9 cellular contexts compared by ENCODE assay signal in the genomic region with DNA sequence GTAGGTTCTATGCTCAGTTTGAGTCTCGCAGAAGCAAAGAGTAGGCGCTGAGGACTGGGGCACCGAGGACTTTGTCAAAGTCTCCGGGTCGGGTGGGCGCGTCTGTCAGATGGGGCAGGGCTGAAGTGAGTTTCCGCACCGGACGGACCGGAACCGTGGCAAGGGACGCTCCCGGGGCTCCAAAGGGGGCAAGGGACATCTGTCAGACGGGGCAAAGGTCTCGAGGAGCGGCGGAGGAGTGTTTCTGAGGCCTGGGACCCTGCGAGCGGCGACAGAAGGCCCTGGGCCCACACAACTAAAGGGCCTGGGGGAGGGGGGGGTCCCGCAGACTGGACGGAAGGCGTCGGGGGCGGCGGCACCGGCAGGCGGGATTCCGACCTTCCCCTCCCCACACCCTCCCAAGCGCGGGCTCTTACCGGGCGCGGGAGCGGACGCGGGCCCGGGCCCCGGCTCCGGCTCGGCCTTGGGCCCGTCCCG. TPM values are rescaled to one million over a fixed set of nuclear protein-coding genes. Genes with fewer than 3 reads are reported as not detected.
DNase-seq lines count a peak whose midpoint lies in the region; ATAC-seq, FAIRE-seq and TF ChIP-seq lines count a peak whose summit lies in the region.
"Had no signal": no experiment of that assay in that cellular context is flagged by ENCODE, and none has a peak within 500 bp of the region (broad histone marks: within the 10 kb centered on the region; RNA-seq: fewer than 3 reads in every experiment).

No MANE protein-coding gene starts in this region.

- peak overlapping the region; percentile 74 for H3K4me2 ChIP-seq in endothelial cell of umbilical vein (ENCODE audit: insufficient read depth, low read length)

- intact Hi-C loops in Right ventricle myocardium superior (cut with DNase I): no loop called here
- intact Hi-C loops in endothelial cell of umbilical vein (cut with micrococcal nuclease): loop anchor here (1.0 kb wide), 2 partner anchors 13 to 124 kb away; no protein-coding TSS in a partner anchor

- H3K36me3 ChIP-seq in cardiac muscle cell (peaks cover 5% of the 10 kb centered on the region), SJCRH30 (peaks cover 12% of the 10 kb centered on the region), endothelial cell of umbilical vein (ENCODE audit: control insufficient read depth in 2 of 2, extremely low read depth in 1 of 2, insufficient read depth in 2 of 2, low read length in 2 of 2) (peaks cover 4 to 16% of the 10 kb centered on the region in 2 experiments), neutrophil (peaks cover 60% of the 10 kb centered on the region)

- H3K9me3 ChIP-seq in cardiac muscle cell (ENCODE audit: low read depth) (no peaks in the 10 kb centered on the region), SJCRH30 (replicated peaks) (no peaks in the 10 kb centered on the region), endothelial cell of umbilical vein (replicated peaks; ENCODE audit: control insufficient read depth, insufficient read depth, low read length) (no peaks in the 10 kb centered on the region), neutrophil (no peaks in the 10 kb centered on the region)

- H3K27me3 ChIP-seq in cardiac muscle cell (no peaks in the 10 kb centered on the region), SJCRH30 (no peaks in the 10 kb centered on the region), endothelial cell of umbilical vein (ENCODE audit: control insufficient read depth in 2 of 2, insufficient read depth in 2 of 2, low read length in 2 of 2) (no peaks in the 10 kb centered on the region), neutrophil (no peaks in the 10 kb centered on the region)

- CTCF ChIA-PET in endothelial cell of umbilical vein (lab: Charles Lee): interaction anchor here (1.0 to 3.6 kb wide), 5 partner anchors 13 to 124 kb away, joined by 3 to 24 read pairs (median 5); a partner anchor contains a TSS

- H3K27ac ChIP-seq in cardiac muscle cell: peak overlapping the region; percentile 92
- peak overlapping the region; percentile 72 for H3K27ac ChIP-seq in SJCRH30
- H3K27ac ChIP-seq in endothelial cell of umbilical vein (ENCODE audit: insufficient read depth, low read depth, low read length): peak overlapping the region; percentile 15
- H3K27ac ChIP-seq in neutrophil: peak overlapping the region; percentile 27

- peaks cover 46% of the 10 kb centered on the region for H3K79me2 ChIP-seq in endothelial cell of umbilical vein (ENCODE audit: control insufficient read depth, insufficient read depth, low read length)

- H3K4me1 ChIP-seq in cardiac muscle cell (ENCODE audit: low read depth): peaks cover 7% of the 10 kb centered on the region
- H3K4me1 ChIP-seq in SJCRH30: peaks cover 5% of the 10 kb centered on the region
- peaks cover 12% of the 10 kb centered on the region for H3K4me1 ChIP-seq in endothelial cell of umbilical vein (ENCODE audit: control insufficient read depth, extremely low read depth, insufficient read depth, low read length)
- H3K4me1 ChIP-seq in neutrophil (ENCODE audit: control insufficient read depth in 1 of 2, insufficient read depth in 1 of 2, low read depth in 1 of 2, low read length in 1 of 2): peaks cover 24% of the 10 kb centered on the region in 2 experiments

- dilution Hi-C loops in endothelial cell of umbilical vein (cut with MboI; ENCODE audit: extremely low pct_ligation_motif_present, low sequenced_read_pairs): no loop called here

- H3K4me3 ChIP-seq in cardiac muscle cell (peak overlapping the region; percentile 96), SJCRH30 (peak overlapping the region; percentile 97), endothelial cell of umbilical vein (replicated peaks in 1 of 3; ENCODE audit: insufficient read depth in 1 of 3, low read depth in 1 of 3, low read length in 3 of 3) (peak overlapping the region; percentile 77 to 90 (median 82)), neutrophil (ENCODE audit: low read depth in 1 of 2, low read length in 1 of 2) (peak overlapping the region; percentile 52 to 61)

- peak overlapping the region; percentile 80 for H3K9ac ChIP-seq in endothelial cell of umbilical vein (replicated peaks; ENCODE audit: extremely low read depth, insufficient read depth, low read length)

- no peak for TF ChIP-seq POLR2A in endothelial cell of umbilical vein (IDR thresholded peaks at IDR 0.05; ENCODE audit: low read depth, low read length)

- ATAC-seq in Right ventricle myocardium superior (ENCODE audit: poor library complexity) (no peak), esophagus mucosa (no peak)

- POLR2A ChIA-PET in endothelial cell of umbilical vein (lab: Charles Lee): interaction anchor here (1.4 to 1.9 kb wide), 2 partner anchors 13 to 20 kb away, joined by 5 to 10 read pairs; a partner anchor contains a TSS

- H4K20me1 ChIP-seq in endothelial cell of umbilical vein (replicated peaks; ENCODE audit: control insufficient read depth, extremely low read depth, insufficient read depth, low read length): no peaks in the 10 kb centered on the region

- BruUV-seq in endothelial cell of umbilical vein (replicated peaks; lab: Mats Ljungman, UMichigan): no TSS peak

- DNase-seq in cardiac muscle cell (ENCODE audit: low read depth in 1 of 2, low spot score in 1 of 2) (peak; percentile 8 to 20), Right ventricle myocardium superior (no peak), SJCRH30 (peak in 1 of 2 experiments; percentile 48), endothelial cell of umbilical vein (ENCODE audit: low read depth, low spot score) (peak; percentile 13), ecto neural progenitor cell (ENCODE audit: low spot score) (no peak), T-helper 9 cell (no peak)

- FAIRE-seq in endothelial cell of umbilical vein (lab: Jason Lieb, UNC): peak; percentile 18
- FAIRE-seq: endometrium had no signal

- H3K9me1 ChIP-seq in endothelial cell of umbilical vein (replicated peaks; ENCODE audit: control insufficient read depth, extremely low read depth, insufficient read depth, low read length): no peaks in the 10 kb centered on the region

- TF ChIP-seq CTCF in cardiac muscle cell (IDR thresholded peaks at IDR 0.05; ENCODE audit: low read depth, low read length) (no peak), endothelial cell of umbilical vein (IDR thresholded peaks at IDR 0.05; ENCODE audit: extremely low read depth in 1 of 2, insufficient read depth in 1 of 2, low read depth in 1 of 2, low read length in 2 of 2) (no peak), neutrophil (IDR thresholded peaks at IDR 0.05) (no peak)

- H2AFZ ChIP-seq in endothelial cell of umbilical vein (ENCODE audit: low read depth, low read length): peak overlapping the region; percentile 42

RNA-seq across cellular contexts. Expression of a gene that starts 13.3 kb away (rescaled TPM):
- 207 and 410 TPM in 2 replicates for total RNA-seq in cardiac muscle cell
- 235 and 328 TPM in 2 replicates for polyA plus RNA-seq in cardiac muscle cell
- 74.5 TPM for total RNA-seq in Right ventricle myocardium superior
- total RNA-seq in SJCRH30 (2014; rRNA removed; shearing (Covaris generic)): 86.0 and 111 TPM in 2 replicates
- total RNA-seq in endothelial cell of umbilical vein: 95.4 and 99.6 TPM in 2 replicates
- 63.9 and 65.1 TPM in 2 replicates for polyA plus RNA-seq in endothelial cell of umbilical vein
- 22.1 and 25.7 TPM in 2 replicates for polyA plus RNA-seq in endothelial cell of umbilical vein (2011; cell fraction: cytosol; rRNA removed)
- 338 and 395 TPM in 2 replicates for polyA plus RNA-seq in endothelial cell of umbilical vein (2011; cell fraction: nucleus; rRNA removed)
- 54.2 and 64.3 TPM in 2 replicates for polyA plus RNA-seq in endothelial cell of umbilical vein (2012)
- 107 and 112 TPM in 2 replicates for polyA minus RNA-seq in endothelial cell of umbilical vein
- polyA minus RNA-seq in endothelial cell of umbilical vein (2011; cell fraction: cytosol; rRNA and poly(A)+ RNA removed): 31.2 TPM
- polyA minus RNA-seq in endothelial cell of umbilical vein (2011; cell fraction: nucleus; rRNA and poly(A)+ RNA removed): 119 and 124 TPM in 2 replicates
- total RNA-seq in esophagus mucosa: 31.6 TPM

RNA-seq across cellular contexts. Expression of a gene that starts 17.7 kb away (rescaled TPM):
- 60.4 and 82.7 TPM in 2 replicates for total RNA-seq in cardiac muscle cell
- 40.3 and 45.9 TPM in 2 replicates for polyA plus RNA-seq in cardiac muscle cell
- total RNA-seq in Right ventricle myocardium superior: 21.9 TPM
- total RNA-seq in SJCRH30 (2014; rRNA removed; shearing (Covaris generic)): 23.0 and 23.8 TPM in 2 replicates
- 47.2 and 50.8 TPM in 2 replicates for total RNA-seq in endothelial cell of umbilical vein
- polyA plus RNA-seq in endothelial cell of umbilical vein: 21.0 and 25.7 TPM in 2 replicates
- 18.1 and 24.8 TPM in 2 replicates for polyA plus RNA-seq in endothelial cell of umbilical vein (2011; cell fraction: cytosol; rRNA removed)
- 33.8 and 36.8 TPM in 2 replicates for polyA plus RNA-seq in endothelial cell of umbilical vein (2011; cell fraction: nucleus; rRNA removed)
- polyA plus RNA-seq in endothelial cell of umbilical vein (2012): 28.1 and 32.1 TPM in 2 replicates
- 8.5 and 10.2 TPM in 2 replicates for polyA minus RNA-seq in endothelial cell of umbilical vein
- polyA minus RNA-seq in endothelial cell of umbilical vein (2011; cell fraction: cytosol; rRNA and poly(A)+ RNA removed): 12.4 TPM
- 12.1 and 23.6 TPM in 2 replicates for polyA minus RNA-seq in endothelial cell of umbilical vein (2011; cell fraction: nucleus; rRNA and poly(A)+ RNA removed)
- total RNA-seq in esophagus mucosa: 19.4 TPM

RNA-seq across cellular contexts. Expression of a gene that starts 32.3 kb away (rescaled TPM):
- total RNA-seq in cardiac muscle cell (0.14 TPM in 1 of 2 replicates, not detected in the other), Right ventricle myocardium superior (0.65 TPM), endothelial cell of umbilical vein (4.1 and 4.3 TPM in 2 replicates), esophagus mucosa (1.8 TPM)
- polyA plus RNA-seq in cardiac muscle cell (0.46 TPM in 1 of 2 replicates, not detected in the other), endothelial cell of umbilical vein (5.7 and 7.0 TPM in 2 replicates)
- 0.12 TPM in 1 of 2 replicates, not detected in the other for total RNA-seq in SJCRH30 (2014; rRNA removed; shearing (Covaris generic))
- 2.7 and 3.1 TPM in 2 replicates for polyA plus RNA-seq in endothelial cell of umbilical vein (2011; cell fraction: cytosol; rRNA removed)
- 10.8 and 12.5 TPM in 2 replicates for polyA plus RNA-seq in endothelial cell of umbilical vein (2011; cell fraction: nucleus; rRNA removed)
- polyA plus RNA-seq in endothelial cell of umbilical vein (2012): 6.6 and 16.4 TPM in 2 replicates
- 2.8 and 6.9 TPM in 2 replicates for polyA minus RNA-seq in endothelial cell of umbilical vein
- not detected for polyA minus RNA-seq in endothelial cell of umbilical vein (2011; cell fraction: cytosol; rRNA and poly(A)+ RNA removed)
- 1.6 and 4.4 TPM in 2 replicates for polyA minus RNA-seq in endothelial cell of umbilical vein (2011; cell fraction: nucleus; rRNA and poly(A)+ RNA removed)

RNA-seq across cellular contexts. Expression of a gene that starts 47.2 kb away (rescaled TPM):
- not detected in 2 replicates for total RNA-seq in cardiac muscle cell
- polyA plus RNA-seq in cardiac muscle cell: not detected in 2 replicates
- not detected for total RNA-seq in Right ventricle myocardium superior
- not detected in 2 replicates for total RNA-seq in SJCRH30 (2014; rRNA removed; shearing (Covaris generic))
- total RNA-seq in endothelial cell of umbilical vein: 0.18 TPM in 1 of 2 replicates, not detected in the other
- 0.03 and 0.19 TPM in 2 replicates for polyA plus RNA-seq in endothelial cell of umbilical vein
- 0.04 and 0.08 TPM in 2 replicates for polyA plus RNA-seq in endothelial cell of umbilical vein (2011; cell fraction: cytosol; rRNA removed)
- 0.07 TPM in 1 of 2 replicates, not detected in the other for polyA plus RNA-seq in endothelial cell of umbilical vein (2011; cell fraction: nucleus; rRNA removed)
- not detected in 2 replicates for polyA plus RNA-seq in endothelial cell of umbilical vein (2012)
- polyA minus RNA-seq in endothelial cell of umbilical vein: 0.41 TPM in 1 of 2 replicates, not detected in the other
- not detected for polyA minus RNA-seq in endothelial cell of umbilical vein (2011; cell fraction: cytosol; rRNA and poly(A)+ RNA removed)
- 0.14 TPM in 1 of 2 replicates, not detected in the other for polyA minus RNA-seq in endothelial cell of umbilical vein (2011; cell fraction: nucleus; rRNA and poly(A)+ RNA removed)
- not detected for total RNA-seq in esophagus mucosa

RNA-seq across cellular contexts. Expression of a gene that starts 52.5 kb away (rescaled TPM):
- 16.3 and 34.5 TPM in 2 replicates for total RNA-seq in cardiac muscle cell
- polyA plus RNA-seq in cardiac muscle cell: 17.8 and 24.1 TPM in 2 replicates
- 20.6 TPM for total RNA-seq in Right ventricle myocardium superior
- 26.9 and 28.1 TPM in 2 replicates for total RNA-seq in SJCRH30 (2014; rRNA removed; shearing (Covaris generic))
- 42.6 and 44.1 TPM in 2 replicates for total RNA-seq in endothelial cell of umbilical vein
- 16.4 and 18.3 TPM in 2 replicates for polyA plus RNA-seq in endothelial cell of umbilical vein
- 13.0 and 13.1 TPM in 2 replicates for polyA plus RNA-seq in endothelial cell of umbilical vein (2011; cell fraction: cytosol; rRNA removed)
- 45.0 and 45.9 TPM in 2 replicates for polyA plus RNA-seq in endothelial cell of umbilical vein (2011; cell fraction: nucleus; rRNA removed)
- 17.8 and 19.7 TPM in 2 replicates for polyA plus RNA-seq in endothelial cell of umbilical vein (2012)
- 10.4 and 12.7 TPM in 2 replicates for polyA minus RNA-seq in endothelial cell of umbilical vein
- 17.8 TPM for polyA minus RNA-seq in endothelial cell of umbilical vein (2011; cell fraction: cytosol; rRNA and poly(A)+ RNA removed)
- polyA minus RNA-seq in endothelial cell of umbilical vein (2011; cell fraction: nucleus; rRNA and poly(A)+ RNA removed): 15.2 and 16.5 TPM in 2 replicates
- 22.0 TPM for total RNA-seq in esophagus mucosa

Comparison
In these comparisons a context has a peak if more than half of its experiments do, and no peak if none do; other contexts are left out.
1. DNase-seq: peak in cardiac muscle cell (2 of 2) and endothelial cell of umbilical vein (single experiment); none in Right ventricle myocardium superior (single experiment), ecto neural progenitor cell (single experiment) and T-helper 9 cell (single experiment).
2. H3K27ac ChIP-seq: peak in every context shown above with its lines; median percentile 92 in cardiac muscle cell; 72 in SJCRH30; 27 in neutrophil; 15 in endothelial cell of umbilical vein.
3. Peak in every context shown above with its lines, with median percentiles within 50 percentile points of each other: H3K4me3 ChIP-seq.